ENCODE assay signal across 8 cellular contexts in genomic region chr2:239400907-239401449, GRCh38. TPM values are rescaled to one million over a fixed set of nuclear protein-coding genes. Genes with fewer than 3 reads are reported as not detected.
DNase-seq lines count a peak whose midpoint lies in the region; ATAC-seq and TF ChIP-seq lines count a peak whose summit lies in the region.

TSS of gene HDAC4 (minus strand) at chr2:239401020. CDS start at chr2:239352699, 48,321 bp downstream.

- H3K4me1 ChIP-seq in left ventricle myocardium inferior: peaks cover 52% of the 10 kb centered on the region
- peaks cover 13 to 33% (median 23%) of the 10 kb centered on the region in 4 donors for H3K4me1 ChIP-seq in upper lobe of left lung

- peak; percentile 99 for DNase-seq in GM13977 (ENCODE audit: low spot score)
- DNase-seq in NCI-H187 treated with DMSO at 0.1 percent for 48 hours (lab: John Stamatoyannopoulos, UW): peak; percentile 67
- peak; percentile 99 for DNase-seq in left ventricle myocardium inferior
- peak; percentile 100 for DNase-seq in posterior vena cava (ENCODE audit: low spot score)
- DNase-seq in upper lobe of left lung: peak; percentile 99 to 100

- no peak for TF ChIP-seq EP300 in upper lobe of left lung (IDR thresholded peaks at IDR 0.05)

- peak within 1 kb of the TSS; percentile 83 for H3K4me3 ChIP-seq in left ventricle myocardium inferior
- peak within 1 kb of the TSS; percentile 63 to 75 (median 66) for H3K4me3 ChIP-seq in upper lobe of left lung

- H3K27ac ChIP-seq in angular gyrus (ENCODE audit: low read depth, low read length) (peak within 1 kb of the TSS; percentile 99), left ventricle myocardium inferior (replicated peaks) (peak within 1 kb of the TSS; percentile 100), upper lobe of left lung (peak within 1 kb of the TSS; percentile 96 to 100 (median 100))

- in situ Hi-C loops in GM13977 (cut with MboI; ENCODE audit: low pct_unique_long_range_greater_than_20kb, low sequenced_read_pairs, unreplicated experiment): no loop called here

- TF ChIP-seq POLR2A in upper lobe of left lung (IDR thresholded peaks at IDR 0.05): no peak

- H3K27me3 ChIP-seq in left ventricle myocardium inferior (ENCODE audit: low read depth) (no peaks in the 10 kb centered on the region), upper lobe of left lung (no peaks in the 10 kb centered on the region)

- H3K36me3 ChIP-seq in left ventricle myocardium inferior (no peaks in the 10 kb centered on the region), upper lobe of left lung (no peaks in the 10 kb centered on the region)

- H3K9me3 ChIP-seq in left ventricle myocardium inferior (replicated peaks) (no peaks in the 10 kb centered on the region), upper lobe of left lung (no peaks in the 10 kb centered on the region)

- peak; percentile 90 for ATAC-seq in HG02970 (IDR thresholded peaks at IDR 0.05; ENCODE audit: low FRiP score, unreplicated experiment)
- ATAC-seq in upper lobe of left lung (ENCODE audit: low FRiP score in 2 of 2): peak; percentile 98 to 99

- 0% methylated on average over 2 to 20 of the region's 55 CpGs for WGBS in upper lobe of left lung, 2 donors

- no peak for TF ChIP-seq CTCF in GM13977 (IDR thresholded peaks at IDR 0.05; ENCODE audit: extremely low read depth, insufficient read depth, missing control alignments)
- TF ChIP-seq CTCF in left ventricle myocardium inferior (IDR thresholded peaks at IDR 0.05; ENCODE audit: borderline replicate concordance): no peak
- TF ChIP-seq CTCF in upper lobe of left lung (IDR thresholded peaks at IDR 0.05): no peak

- intact Hi-C loops in T-helper 2 cell treated with Interferon-gamma antibody and Interleukin-4, amounts not matched to agents 100 ng/mL and 5 ng/mL, for 36 hours (cut with micrococcal nuclease): loop anchor here (1.0 to 5.0 kb wide), 8 partner anchors 20 to 1114 kb away; partner anchors contain the start of genes NDUFA10 and PER2
- intact Hi-C loops in left ventricle myocardium inferior (cut with micrococcal nuclease) (no loop called here), posterior vena cava (cut with DNase I) (no loop called here)

RNA-seq across cellular contexts. Expression of gene HDAC4, which starts in this region (rescaled TPM):
- 52.0 and 70.2 TPM in 2 replicates for total RNA-seq in T-helper 2 cell treated with Interferon-gamma antibody and Interleukin-4, amounts not matched to agents 100 ng/mL and 5 ng/mL, for 36 hours
- 23.9 TPM for total RNA-seq in left ventricle myocardium inferior
- total RNA-seq in posterior vena cava: 10 to 100 TPM; 47.6 to 66.9 TPM
- total RNA-seq in upper lobe of left lung: 100 to 1,000 TPM in 1 of 6 donors, 10 to 100 TPM in 5; 16.1 to 108 (median 45.0) TPM

Comparison
In these comparisons a context has a peak if more than half of its experiments do, and no peak if none do; other contexts are left out.
1. Peak in every context shown above with its lines: DNase-seq, ATAC-seq, H3K4me3 ChIP-seq and H3K27ac ChIP-seq.